Comparison of ENCODE assay signal across 19 cellular contexts in genomic region chr1:25609921-25610320, GRCh38. TPM values are rescaled to one million over a fixed set of nuclear protein-coding genes. Genes with fewer than 3 reads are reported as not detected.
A peak's percentile ranks its signal among the peaks of the same experiment; 100 is the strongest.
DNase-seq lines count a peak whose midpoint lies in the region; ATAC-seq and TF ChIP-seq lines count a peak whose summit lies in the region.
"Had no signal": no experiment of that assay in that cellular context is flagged by ENCODE, and none has a peak within 500 bp of the region (broad histone marks: within the 10 kb centered on the region; RNA-seq: fewer than 3 reads in every experiment).

No MANE protein-coding gene starts in this region.

- H4K8ac ChIP-seq in IMR-90 (ENCODE audit: low read depth in 2 of 2, low read length in 2 of 2): no peak overlapping the region

- H2BK5ac ChIP-seq in IMR-90 (ENCODE audit: low read depth, low read length, poor library complexity, severe bottlenecking): no peak overlapping the region

- H3K9me3 ChIP-seq in IMR-90 (ENCODE audit: control insufficient read depth, insufficient read depth, low read length) (no peaks in the 10 kb centered on the region), muscle layer of duodenum (ENCODE audit: control insufficient read depth in 1 of 2, low read length in 2 of 2) (no peaks in the 10 kb centered on the region)
- H3K9me3 ChIP-seq: pancreas, spleen had no signal

- H3K36me3 ChIP-seq in IMR-90 (ENCODE audit: control insufficient read depth, insufficient read depth, low read length): no peaks in the 10 kb centered on the region
- H3K36me3 ChIP-seq in muscle layer of duodenum (ENCODE audit: control insufficient read depth in 1 of 2, insufficient read depth in 2 of 2, low read length in 2 of 2): no peaks in the 10 kb centered on the region
- H3K36me3 ChIP-seq: pancreas, spleen had no signal

- no peaks in the 10 kb centered on the region for H3K4me1 ChIP-seq in IMR-90 (ENCODE audit: control insufficient read depth, insufficient read depth, low read length)
- peaks cover 0 to 22% of the 10 kb centered on the region in 2 donors for H3K4me1 ChIP-seq in muscle layer of duodenum (ENCODE audit: control insufficient read depth in 1 of 2, insufficient read depth in 2 of 2, low read length in 2 of 2)
- H3K4me1 ChIP-seq: pancreas had no signal

- no peak overlapping the region for H2BK15ac ChIP-seq in IMR-90 (ENCODE audit: low read depth, low read length)

- CTCF ChIA-PET in IMR-90 (lab: Yijun Ruan, JAX): interaction anchor here (0.7 to 2.6 kb wide), 5 partner anchors 20 to 200 kb away, joined by 3 to 15 read pairs (median 6); no protein-coding TSS in a partner anchor

- POLR2A ChIA-PET in IMR-90 (lab: Charles Lee; ENCODE audit: unreplicated experiment): no interaction called here
- POLR2A ChIA-PET in naive thymus-derived CD8-positive, alpha-beta T cell (lab: Charles Lee): interaction anchor here (0.8 to 2.8 kb wide), 6 partner anchors 60 to 210 kb away, joined by 3 to 22 read pairs (median 7); partner anchors contain the start of genes LDLRAP1, MTFR1L and SELENON

- no peak overlapping the region for H3K56ac ChIP-seq in IMR-90 (ENCODE audit: extremely low read depth, insufficient read depth, low read length)

- WGBS in IMR-90 (ENCODE audit: extremely low coverage in 2 of 2, insufficient read length in 1 of 2), 2 experiments: 8% methylated on average over 2 of the region's 6 CpGs; no CpG with 5 or more reads in 1 of the 2 experiments

- H2AK9ac ChIP-seq in IMR-90 (replicated peaks; ENCODE audit: low read depth, low read length, poor library complexity): no peak overlapping the region

- H2AFZ ChIP-seq in IMR-90 (replicated peaks; ENCODE audit: low read length, poor library complexity): peak overlapping the region; percentile 71
- H2AFZ ChIP-seq: PC-9 had no signal

- peaks cover 6 to 31% (median 20%) of the 10 kb centered on the region in 4 donors for H3K4me1 Mint-ChIP-seq in naive thymus-derived CD8-positive, alpha-beta T cell
- H3K4me1 Mint-ChIP-seq in progenitor cell of endocrine pancreas (ENCODE audit: low read depth): no peaks in the 10 kb centered on the region

- H3K4me2 ChIP-seq in IMR-90 (ENCODE audit: low read depth, low read length): 0 out of 2 replicates have a peak overlapping the region, but pooled peaks have one; percentile 51
- H3K4me2 ChIP-seq: PC-9 had no signal

- H3K4me3 ChIP-seq in IMR-90 (ENCODE audit: insufficient read depth, low read depth, low read length) (no peak overlapping the region), muscle layer of duodenum (ENCODE audit: low read depth in 1 of 2, low read length in 2 of 2) (no peak overlapping the region)
- H3K4me3 ChIP-seq: pancreas, PC-9, spleen had no signal

- no peak overlapping the region for H4K91ac ChIP-seq in IMR-90 (ENCODE audit: insufficient read depth, low read depth, low read length)

- H3K23ac ChIP-seq in IMR-90 (ENCODE audit: low read depth, low read length): no peak overlapping the region

- dilution Hi-C loops in IMR-90 (cut with HindIII; ENCODE audit: low sequenced_read_pairs, unreplicated experiment): no loop called here

- no peak for TF ChIP-seq POLR2A in IMR-90 (IDR thresholded peaks at IDR 0.05; ENCODE audit: low read depth, low read length)

- TF ChIP-seq RAD21 in IMR-90 (IDR thresholded peaks at IDR 0.05; ENCODE audit: low read length): no peak

- H2BK120ac ChIP-seq in IMR-90 (ENCODE audit: low read depth, low read length): no peak overlapping the region

- DNase-seq in SHP77 (lab: John Stamatoyannopoulos, UW) (peak; percentile 24 to 57), SHP77 treated with DMSO at 0.1 percent for 48 hours (lab: John Stamatoyannopoulos, UW) (no peak), IMR-90 (peak; percentile 61), dedifferentiated amniotic fluid mesenchymal stem cell (ENCODE audit: extremely low spot score) (peak; percentile 22), progenitor cell of endocrine pancreas (ENCODE audit: low spot score, unreplicated experiment) (no peak)
- DNase-seq in naive thymus-derived CD8-positive, alpha-beta T cell: no peak
- DNase-seq: activated CD4-positive, alpha-beta T cell treated with anti-CD3 and anti-CD28 coated beads for 36 hours; activated naive CD8-positive, alpha-beta T cell treated with anti-CD3 and anti-CD28 coated beads for 36 hours; activated T-cell treated with anti-CD3 and anti-CD28 coated beads, Interleukin-2, amount 50 U/mL, for 1 hour; caudate nucleus; kidney glomerular epithelial cell; MM.1S; pancreas; PC-9; spleen had no signal

- no peak overlapping the region for H2AK5ac ChIP-seq in IMR-90 (ENCODE audit: low read depth, low read length)

- no peak overlapping the region for H3K18ac ChIP-seq in IMR-90 (ENCODE audit: low read depth, low read length)

- H3K27ac ChIP-seq in IMR-90 (ENCODE audit: insufficient read depth, low read length): no peak overlapping the region
- peak overlapping the region; percentile 10 for H3K27ac ChIP-seq in muscle layer of duodenum (ENCODE audit: low read length)
- H3K27ac ChIP-seq: pancreas, PC-9 had no signal

- H3K9me3 Mint-ChIP-seq in naive thymus-derived CD8-positive, alpha-beta T cell: no peaks in the 10 kb centered on the region
- H3K9me3 Mint-ChIP-seq in progenitor cell of endocrine pancreas (ENCODE audit: low read depth): no peaks in the 10 kb centered on the region
- H3K9me3 Mint-ChIP-seq: activated naive CD8-positive, alpha-beta T cell treated with anti-CD3 and anti-CD28 coated beads for 36 hours; stimulated activated naive CD8-positive, alpha-beta T cell treated with anti-CD3 and anti-CD28 coated beads, Interleukin-15, Interleukin-2, amounts not matched to agents 100 ng/mL and 50 ng/mL, for 24 hours; T-helper 1 cell treated with Interleukin-12 subunit alpha and Interleukin-12 subunit beta and Interleukin-4 antibody, amounts not matched to agents 30 μg/mL and 1 μg/mL, for 36 hours had no signal

- no peaks in the 10 kb centered on the region for H4K20me1 ChIP-seq in IMR-90 (ENCODE audit: insufficient read depth, low read length)

- no peak overlapping the region for H3K4me3 Mint-ChIP-seq in naive thymus-derived CD8-positive, alpha-beta T cell
- H3K4me3 Mint-ChIP-seq in progenitor cell of endocrine pancreas (ENCODE audit: low read depth): no peak overlapping the region
- H3K4me3 Mint-ChIP-seq: activated CD4-positive, alpha-beta T cell treated with anti-CD3 and anti-CD28 coated beads for 36 hours; activated naive CD8-positive, alpha-beta T cell treated with anti-CD3 and anti-CD28 coated beads for 36 hours; stimulated activated naive CD8-positive, alpha-beta T cell treated with anti-CD3 and anti-CD28 coated beads, Interleukin-15, Interleukin-2, amounts not matched to agents 100 ng/mL and 50 ng/mL, for 24 hours; T-helper 1 cell treated with Interleukin-12 subunit alpha and Interleukin-12 subunit beta and Interleukin-4 antibody, amounts not matched to agents 30 μg/mL and 1 μg/mL, for 36 hours had no signal

- intact Hi-C loops in IMR-90 (cut with micrococcal nuclease): no loop called here

- H3K9ac ChIP-seq in IMR-90 (ENCODE audit: low read depth, low read length): no peak overlapping the region

- in situ Hi-C loops in IMR-90 (cut with MboI; ENCODE audit: low sequenced_read_pairs): loop anchor here (5.0 kb wide), 1 partner anchor 182 kb away; no protein-coding TSS in a partner anchor

- no peaks in the 10 kb centered on the region for H3K9me1 ChIP-seq in IMR-90 (ENCODE audit: insufficient read depth, low read length)

- H3K27me3 ChIP-seq in IMR-90 (ENCODE audit: control insufficient read depth, insufficient read depth, low read length): peaks cover 26% of the 10 kb centered on the region
- no peaks in the 10 kb centered on the region for H3K27me3 ChIP-seq in muscle layer of duodenum (ENCODE audit: low read depth, low read length)
- H3K27me3 ChIP-seq: pancreas had no signal

- BruUV-seq in IMR-90 (replicated peaks; lab: Mats Ljungman, UMichigan): no TSS peak

- H3K4ac ChIP-seq in IMR-90 (ENCODE audit: low read depth, low read length): no peak overlapping the region

- H3K27ac Mint-ChIP-seq in naive thymus-derived CD8-positive, alpha-beta T cell: peak overlapping the region in 1 of 10 donors; percentile 29
- no peak overlapping the region for H3K27ac Mint-ChIP-seq in progenitor cell of endocrine pancreas
- H3K27ac Mint-ChIP-seq: activated CD4-positive, alpha-beta T cell treated with anti-CD3 and anti-CD28 coated beads for 36 hours; activated naive CD8-positive, alpha-beta T cell treated with anti-CD3 and anti-CD28 coated beads for 36 hours; stimulated activated naive CD8-positive, alpha-beta T cell treated with anti-CD3 and anti-CD28 coated beads, Interleukin-15, Interleukin-2, amounts not matched to agents 100 ng/mL and 50 ng/mL, for 24 hours; T-helper 1 cell treated with Interleukin-12 subunit alpha and Interleukin-12 subunit beta and Interleukin-4 antibody, amounts not matched to agents 30 μg/mL and 1 μg/mL, for 36 hours had no signal

- ATAC-seq in IMR-90 (ENCODE audit: low read depth) (peak; percentile 72), GM19328 (IDR thresholded peaks at IDR 0.05; ENCODE audit: unreplicated experiment) (no peak)
- no peak for ATAC-seq in naive thymus-derived CD8-positive, alpha-beta T cell
- ATAC-seq: activated CD4-positive, alpha-beta T cell treated with anti-CD3 and anti-CD28 coated beads for 36 hours had no signal

- H3K27me3 Mint-ChIP-seq in naive thymus-derived CD8-positive, alpha-beta T cell: peaks cover 0 to 5% (median 0%) of the 10 kb centered on the region in 5 donors
- peaks cover 75% of the 10 kb centered on the region for H3K27me3 Mint-ChIP-seq in progenitor cell of endocrine pancreas

- H3K79me1 ChIP-seq in IMR-90 (ENCODE audit: low read depth in 1 of 2, low read length in 2 of 2): no peaks in the 10 kb centered on the region

- H3K36me3 Mint-ChIP-seq in naive thymus-derived CD8-positive, alpha-beta T cell: no peaks in the 10 kb centered on the region
- no peaks in the 10 kb centered on the region for H3K36me3 Mint-ChIP-seq in progenitor cell of endocrine pancreas (ENCODE audit: insufficient read depth)
- H3K36me3 Mint-ChIP-seq: activated naive CD8-positive, alpha-beta T cell treated with anti-CD3 and anti-CD28 coated beads for 36 hours had no signal

- H3K14ac ChIP-seq in IMR-90 (replicated peaks; ENCODE audit: low read depth, low read length): no peak overlapping the region

- no peak overlapping the region for H4K5ac ChIP-seq in IMR-90 (ENCODE audit: low read depth, low read length)

- TF ChIP-seq CTCF in IMR-90 (conservative IDR thresholded peaks at IDR 0.05; ENCODE audit: low read depth, low read length) (no peak), progenitor cell of endocrine pancreas (IDR thresholded peaks at IDR 0.05; ENCODE audit: unreplicated experiment) (no peak)

- H2BK20ac ChIP-seq in IMR-90 (ENCODE audit: low read depth, low read length): no peak overlapping the region

TF ChIP-seq in IMR-90, 13 proteins besides CTCF, POLR2A, EP300 and RAD21 (continues in another document):
- TF ChIP-seq FOS (IDR thresholded peaks at IDR 0.05; ENCODE audit: low read depth, low read length): no peak
- TF ChIP-seq MAZ (IDR thresholded peaks at IDR 0.05; ENCODE audit: borderline replicate concordance, low read depth, low read length): no peak

RNA-seq across cellular contexts. Expression of gene MAN1C1, which starts 6.7 kb away (rescaled TPM):
- total RNA-seq in IMR-90 (2012; rRNA removed): 2.5 and 3.2 TPM in 2 replicates
- polyA plus RNA-seq in IMR-90 (2012; rRNA removed): 9.6 and 11.3 TPM in 2 replicates
- 9.4 and 14.0 TPM in 2 replicates for polyA plus RNA-seq in IMR-90 (2012; cell fraction: cytosol; rRNA removed)
- polyA plus RNA-seq in IMR-90 (2012; cell fraction: nucleus; rRNA removed; ENCODE audit: low replicate concordance): 9.7 and 11.2 TPM in 2 replicates
- total RNA-seq in naive thymus-derived CD8-positive, alpha-beta T cell: 10 to 100 TPM; 46.0 to 47.2 TPM
- polyA plus RNA-seq in naive thymus-derived CD8-positive, alpha-beta T cell: 10 to 100 TPM; 11.3 to 48.3 (median 11.7) TPM
- 4.8 and 5.1 TPM in 2 replicates for total RNA-seq in progenitor cell of endocrine pancreas

Comparison
In these comparisons a context has a peak if more than half of its experiments do, and no peak if none do; other contexts are left out.
1. DNase-seq: peak in SHP77 (2 of 2), IMR-90 (single experiment) and dedifferentiated amniotic fluid mesenchymal stem cell (single experiment); none in SHP77 treated with DMSO at 0.1 percent for 48 hours (single experiment), naive thymus-derived CD8-positive, alpha-beta T cell (0 of 10) and progenitor cell of endocrine pancreas (single experiment).